ENCODE assay signal across 19 cellular contexts in genomic region chr11:12687740-12688139, GRCh38. TPM values are rescaled to one million over a fixed set of nuclear protein-coding genes. Genes with fewer than 3 reads are reported as not detected.
DNase-seq lines count a peak whose midpoint lies in the region; ATAC-seq, FAIRE-seq and TF ChIP-seq lines count a peak whose summit lies in the region.
"Had no signal": no experiment of that assay in that cellular context is flagged by ENCODE, and none has a peak within 500 bp of the region (broad histone marks: within the 10 kb centered on the region; RNA-seq: fewer than 3 reads in every experiment).

No MANE protein-coding gene starts in this region.

- H2AFZ ChIP-seq in keratinocyte (ENCODE audit: control insufficient read depth, low read length): no peak overlapping the region
- no peak overlapping the region for H2AFZ ChIP-seq in smooth muscle cell (ENCODE audit: low read depth)

- H3F3A ChIP-seq in smooth muscle cell (ENCODE audit: low read depth): peaks cover 37% of the 10 kb centered on the region

- H3K4me2 ChIP-seq in keratinocyte (ENCODE audit: control insufficient read depth, extremely low read depth, insufficient read depth, low read depth, low read length) (peak overlapping the region; percentile 65), smooth muscle cell (peak overlapping the region; percentile 84)

- FAIRE-seq in keratinocyte (lab: Jason Lieb, UNC): no peak

- CTCF ChIA-PET in CD8-positive, alpha-beta T cell (lab: Charles Lee): no interaction called here
- CTCF ChIA-PET in activated CD4-positive, alpha-beta T cell treated with anti-CD3 and anti-CD28 coated beads, Interleukin-2, amount 10 ng/mL, durations not matched to agents 7 days and 5 days (lab: Charles Lee): no interaction called here
- CTCF ChIA-PET in CD4-positive, alpha-beta memory T cell (lab: Charles Lee; ENCODE audit: partially characterized antibody): no interaction called here

- peak overlapping the region; percentile 6; the same call in 1 of the 2 replicates for H3K4me3 ChIP-seq in HUES64 (ENCODE audit: low read length)
- H3K4me3 ChIP-seq in keratinocyte (ENCODE audit: control insufficient read depth in 2 of 3, extremely low read depth in 1 of 3, insufficient read depth in 2 of 3, low read depth in 1 of 3, low read length in 3 of 3): no peak overlapping the region
- H3K4me3 ChIP-seq in smooth muscle cell: no peak overlapping the region
- no peak overlapping the region for H3K4me3 ChIP-seq in CD8-positive, alpha-beta T cell (ENCODE audit: low read depth, low read length)
- H3K4me3 ChIP-seq in CD4-positive, alpha-beta memory T cell (ENCODE audit: low read length in 2 of 2): no peak overlapping the region
- H3K4me3 ChIP-seq: mucosa of descending colon, ovary, stomach had no signal

- peaks cover 95% of the 10 kb centered on the region for H3K4me1 Mint-ChIP-seq in chondrocyte (ENCODE audit: low read depth)
- no peaks in the 10 kb centered on the region for H3K4me1 Mint-ChIP-seq in CD8-positive, alpha-beta T cell (ENCODE audit: low read depth)
- no peaks in the 10 kb centered on the region for H3K4me1 Mint-ChIP-seq in activated CD4-positive, alpha-beta T cell treated with anti-CD3 and anti-CD28 coated beads, Interleukin-2, amount 10 ng/mL, durations not matched to agents 7 days and 5 days
- no peaks in the 10 kb centered on the region for H3K4me1 Mint-ChIP-seq in CD4-positive, alpha-beta memory T cell
- H3K4me1 Mint-ChIP-seq: activated B cell treated with CpG ODN at 0.5 μM for 24 hours, T-cell had no signal

- no peak overlapping the region for H3K4me3 Mint-ChIP-seq in chondrocyte (ENCODE audit: unreplicated experiment)
- H3K4me3 Mint-ChIP-seq in CD8-positive, alpha-beta T cell: no peak overlapping the region
- no peak overlapping the region for H3K4me3 Mint-ChIP-seq in activated CD4-positive, alpha-beta T cell treated with anti-CD3 and anti-CD28 coated beads, Interleukin-2, amount 10 ng/mL, durations not matched to agents 7 days and 5 days
- no peak overlapping the region for H3K4me3 Mint-ChIP-seq in CD4-positive, alpha-beta memory T cell
- H3K4me3 Mint-ChIP-seq: activated B cell treated with CpG ODN at 0.5 μM for 24 hours, T-cell had no signal

- no peak for ATAC-seq in CD8-positive, alpha-beta T cell
- ATAC-seq: mucosa of descending colon, T-cell had no signal

- DNase-seq in chondrocyte (ENCODE audit: low spot score) (no peak), keratinocyte (ENCODE audit: low read depth, low spot score) (no peak), smooth muscle cell (lab: John Stamatoyannopoulos, UW; ENCODE audit: unreplicated experiment) (no peak)
- DNase-seq in CD8-positive, alpha-beta T cell: no peak
- no peak for DNase-seq in activated CD4-positive, alpha-beta T cell treated with anti-CD3 and anti-CD28 coated beads, Interleukin-2, amount 10 ng/mL, durations not matched to agents 7 days and 5 days
- DNase-seq in CD4-positive, alpha-beta memory T cell: no peak
- DNase-seq: activated B cell treated with CpG ODN at 0.5 μM for 24 hours, activated gamma-delta T cell, aorta, dermis blood vessel endothelial cell, mucosa of descending colon, NCI-H146, NCI-H526, ovary, stomach, T-cell had no signal

- TF ChIP-seq CTCF in chondrocyte (IDR thresholded peaks at IDR 0.05): no peak
- TF ChIP-seq CTCF in keratinocyte (optimal IDR thresholded peaks at IDR 0.05 in 1 of 3, IDR thresholded peaks at IDR 0.05 in 1 of 3, conservative IDR thresholded peaks at IDR 0.05 in 1 of 3; ENCODE audit: extremely low read depth in 1 of 3, insufficient read depth in 2 of 3, low read length in 3 of 3): no peak
- no peak for TF ChIP-seq CTCF in smooth muscle cell (IDR thresholded peaks at IDR 0.05; ENCODE audit: borderline replicate concordance, insufficient read depth, poor library complexity, severe bottlenecking)
- TF ChIP-seq CTCF in CD8-positive, alpha-beta T cell (IDR thresholded peaks at IDR 0.05): no peak

- H3K79me2 ChIP-seq in keratinocyte (ENCODE audit: control insufficient read depth, insufficient read depth, low read length): peaks cover 100% of the 10 kb centered on the region
- peaks cover 95% of the 10 kb centered on the region for H3K79me2 ChIP-seq in smooth muscle cell (ENCODE audit: low read depth)

- no peaks in the 10 kb centered on the region for H3K9me3 Mint-ChIP-seq in chondrocyte (ENCODE audit: low read depth)
- no peaks in the 10 kb centered on the region for H3K9me3 Mint-ChIP-seq in CD8-positive, alpha-beta T cell
- no peaks in the 10 kb centered on the region for H3K9me3 Mint-ChIP-seq in activated CD4-positive, alpha-beta T cell treated with anti-CD3 and anti-CD28 coated beads, Interleukin-2, amount 10 ng/mL, durations not matched to agents 7 days and 5 days
- H3K9me3 Mint-ChIP-seq in CD4-positive, alpha-beta memory T cell: no peaks in the 10 kb centered on the region
- H3K9me3 Mint-ChIP-seq: T-cell had no signal

- peaks cover 31% of the 10 kb centered on the region; the same call in 1 of the 2 replicates for H3K27me3 ChIP-seq in HUES64 (ENCODE audit: insufficient read depth, low read length)
- no peaks in the 10 kb centered on the region for H3K27me3 ChIP-seq in keratinocyte (ENCODE audit: control insufficient read depth, extremely low read depth, insufficient read depth, low read length)
- H3K27me3 ChIP-seq in smooth muscle cell (ENCODE audit: low read depth): no peaks in the 10 kb centered on the region
- peaks cover 6% of the 10 kb centered on the region for H3K27me3 ChIP-seq in CD8-positive, alpha-beta T cell (ENCODE audit: insufficient read depth, low read length)
- H3K27me3 ChIP-seq in CD4-positive, alpha-beta memory T cell (ENCODE audit: insufficient read depth, low read length): no peaks in the 10 kb centered on the region
- H3K27me3 ChIP-seq: ovary, stomach had no signal

- H3K9me1 ChIP-seq in keratinocyte (ENCODE audit: control insufficient read depth, extremely low read depth, insufficient read depth, low read length): peaks cover 2% of the 10 kb centered on the region

- 29% methylated on average over 3 of the region's 3 CpGs for WGBS in HUES64
- 18% methylated on average over 3 of the region's 3 CpGs for WGBS in smooth muscle cell (ENCODE audit: low lambda C conversion rate)

- H3K4me1 ChIP-seq in HUES64 (ENCODE audit: insufficient read depth, low read length) (peaks cover 91% of the 10 kb centered on the region), keratinocyte (ENCODE audit: control insufficient read depth, extremely low read depth, insufficient read depth, low read length) (peaks cover 84% of the 10 kb centered on the region), smooth muscle cell (ENCODE audit: low read depth) (peaks cover 81% of the 10 kb centered on the region)
- no peaks in the 10 kb centered on the region for H3K4me1 ChIP-seq in CD8-positive, alpha-beta T cell (ENCODE audit: insufficient read depth, low read length)
- no peaks in the 10 kb centered on the region for H3K4me1 ChIP-seq in CD4-positive, alpha-beta memory T cell (ENCODE audit: insufficient read depth, low read length)

- no peaks in the 10 kb centered on the region for H3K27me3 Mint-ChIP-seq in chondrocyte (ENCODE audit: low read depth)
- H3K27me3 Mint-ChIP-seq in CD8-positive, alpha-beta T cell (ENCODE audit: low read depth): peaks cover 60% of the 10 kb centered on the region
- peaks cover 77% of the 10 kb centered on the region for H3K27me3 Mint-ChIP-seq in activated CD4-positive, alpha-beta T cell treated with anti-CD3 and anti-CD28 coated beads, Interleukin-2, amount 10 ng/mL, durations not matched to agents 7 days and 5 days
- peaks cover 22 to 52% of the 10 kb centered on the region in 2 donors for H3K27me3 Mint-ChIP-seq in CD4-positive, alpha-beta memory T cell

- H3K9ac ChIP-seq in HUES64 (ENCODE audit: low read depth, low read length) (no peak overlapping the region), keratinocyte (ENCODE audit: control insufficient read depth, extremely low read depth, insufficient read depth, low read length) (no peak overlapping the region), smooth muscle cell (ENCODE audit: low read depth) (no peak overlapping the region)

- POLR2A ChIA-PET in CD8-positive, alpha-beta T cell (lab: Charles Lee): no interaction called here
- POLR2A ChIA-PET in activated CD4-positive, alpha-beta T cell treated with anti-CD3 and anti-CD28 coated beads, Interleukin-2, amount 10 ng/mL, durations not matched to agents 7 days and 5 days (lab: Charles Lee): no interaction called here
- POLR2A ChIA-PET in CD4-positive, alpha-beta memory T cell (lab: Charles Lee; ENCODE audit: partially characterized antibody): no interaction called here

- dilution Hi-C loops in keratinocyte (cut with MboI; ENCODE audit: extremely low pct_ligation_motif_present, low sequenced_read_pairs): no loop called here

- H3K27ac ChIP-seq in HUES64 (ENCODE audit: low read depth, low read length): no peak overlapping the region; the same call in 1 of the 2 replicates
- H3K27ac ChIP-seq in keratinocyte (ENCODE audit: control insufficient read depth, insufficient read depth, low read length): no peak overlapping the region
- H3K27ac ChIP-seq in smooth muscle cell (ENCODE audit: low read depth): peak overlapping the region; percentile 99
- no peak overlapping the region for H3K27ac ChIP-seq in CD8-positive, alpha-beta T cell (ENCODE audit: low read depth, low read length)
- H3K27ac ChIP-seq in CD4-positive, alpha-beta memory T cell (ENCODE audit: low read depth, low read length): no peak overlapping the region
- H3K27ac ChIP-seq: C4-2B, HL-60, ovary had no signal

- H3K36me3 ChIP-seq in HUES64 (ENCODE audit: insufficient read depth, low read length) (no peaks in the 10 kb centered on the region), keratinocyte (ENCODE audit: control insufficient read depth in 2 of 2, extremely low read depth in 1 of 2, insufficient read depth in 2 of 2, low read length in 2 of 2) (peaks cover 0 to under 1% of the 10 kb centered on the region in 2 experiments), smooth muscle cell (ENCODE audit: low read depth) (no peaks in the 10 kb centered on the region)
- H3K36me3 ChIP-seq in CD8-positive, alpha-beta T cell (ENCODE audit: insufficient read depth, low read length): no peaks in the 10 kb centered on the region
- no peaks in the 10 kb centered on the region for H3K36me3 ChIP-seq in CD4-positive, alpha-beta memory T cell (ENCODE audit: insufficient read depth, low read length)
- H3K36me3 ChIP-seq: ovary, stomach had no signal

- H3K36me3 Mint-ChIP-seq in chondrocyte (ENCODE audit: low read depth): peaks cover 1% of the 10 kb centered on the region
- H3K36me3 Mint-ChIP-seq in CD8-positive, alpha-beta T cell: no peaks in the 10 kb centered on the region
- no peaks in the 10 kb centered on the region for H3K36me3 Mint-ChIP-seq in activated CD4-positive, alpha-beta T cell treated with anti-CD3 and anti-CD28 coated beads, Interleukin-2, amount 10 ng/mL, durations not matched to agents 7 days and 5 days (ENCODE audit: low read depth)
- H3K36me3 Mint-ChIP-seq in CD4-positive, alpha-beta memory T cell: no peaks in the 10 kb centered on the region
- H3K36me3 Mint-ChIP-seq: T-cell had no signal

- intact Hi-C loops in CD8-positive, alpha-beta T cell (cut with DNase I, micrococcal nuclease): no loop called here
- intact Hi-C loops in CD4-positive, alpha-beta memory T cell (cut with micrococcal nuclease): no loop called here

- no peaks in the 10 kb centered on the region for H3K9me3 ChIP-seq in HUES64 (ENCODE audit: insufficient read depth, low read depth, low read length)
- H3K9me3 ChIP-seq in keratinocyte (ENCODE audit: control insufficient read depth, low read depth, low read length): no peaks in the 10 kb centered on the region
- H3K9me3 ChIP-seq in smooth muscle cell (replicated peaks; ENCODE audit: low read depth): no peaks in the 10 kb centered on the region
- no peaks in the 10 kb centered on the region for H3K9me3 ChIP-seq in CD8-positive, alpha-beta T cell (ENCODE audit: low read length)
- H3K9me3 ChIP-seq in CD4-positive, alpha-beta memory T cell (ENCODE audit: control insufficient read depth in 1 of 2, low read length in 2 of 2): no peaks in the 10 kb centered on the region
- H3K9me3 ChIP-seq: mucosa of descending colon, ovary, stomach had no signal

- H4K20me1 ChIP-seq in keratinocyte (ENCODE audit: control insufficient read depth, extremely low read depth, insufficient read depth, low read length) (peaks cover 3% of the 10 kb centered on the region), smooth muscle cell (ENCODE audit: low read depth) (peaks cover 18% of the 10 kb centered on the region)

- H3K27ac Mint-ChIP-seq in chondrocyte (ENCODE audit: unreplicated experiment): peak overlapping the region; percentile 53
- no peak overlapping the region for H3K27ac Mint-ChIP-seq in CD8-positive, alpha-beta T cell
- H3K27ac Mint-ChIP-seq in activated CD4-positive, alpha-beta T cell treated with anti-CD3 and anti-CD28 coated beads, Interleukin-2, amount 10 ng/mL, durations not matched to agents 7 days and 5 days: no peak overlapping the region
- H3K27ac Mint-ChIP-seq in CD4-positive, alpha-beta memory T cell: no peak overlapping the region
- H3K27ac Mint-ChIP-seq: activated B cell treated with CpG ODN at 0.5 μM for 24 hours, T-cell had no signal

RNA-seq across cellular contexts. Expression of gene TEAD1, which starts 13.5 kb away (rescaled TPM):
- 49.4 TPM for polyA plus RNA-seq in HUES64 (2013, experiment 1 of 2)
- polyA plus RNA-seq in HUES64 (2013, experiment 2 of 2): 51.8 TPM
- total RNA-seq in chondrocyte: 128 to 137 TPM (median 135 TPM) in 3 replicates
- polyA plus RNA-seq in keratinocyte: 18.7 to 33.6 TPM (median 32.7 TPM) in 3 replicates
- 18.1 TPM for polyA plus RNA-seq in keratinocyte (2011; ENCODE audit: low read depth)
- polyA plus RNA-seq in keratinocyte (2011; cell fraction: cytosol; rRNA removed): 21.7 and 32.2 TPM in 2 replicates
- 37.7 and 43.0 TPM in 2 replicates for polyA plus RNA-seq in keratinocyte (2011; cell fraction: nucleus; rRNA removed)
- polyA plus RNA-seq in keratinocyte (2012; ENCODE audit: low replicate concordance): 16.2 and 37.8 TPM in 2 replicates
- 36.9 to 96.2 TPM (median 41.3 TPM) in 3 replicates for polyA minus RNA-seq in keratinocyte
- 44.3 TPM for polyA minus RNA-seq in keratinocyte (2011; cell fraction: cytosol; rRNA and poly(A)+ RNA removed)
- polyA minus RNA-seq in keratinocyte (2011; cell fraction: nucleus; rRNA and poly(A)+ RNA removed): 49.3 and 96.6 TPM in 2 replicates
- total RNA-seq in smooth muscle cell: 181 and 191 TPM in 2 replicates
- 63.0 and 66.9 TPM in 2 replicates for polyA plus RNA-seq in smooth muscle cell
- total RNA-seq in CD8-positive, alpha-beta T cell: not detected
- total RNA-seq in activated CD4-positive, alpha-beta T cell treated with anti-CD3 and anti-CD28 coated beads, Interleukin-2, amount 10 ng/mL, durations not matched to agents 7 days and 5 days: under 1 TPM; 0.12 to 0.15 TPM
- 1 to 10 TPM in 1 of 2 experiments, under 1 TPM in 1; 0.52 to 1.1 TPM for total RNA-seq in CD4-positive, alpha-beta memory T cell
- under 1 TPM in 1 of 2 donors, not detected in 1; 0.15 TPM for polyA plus RNA-seq in CD4-positive, alpha-beta memory T cell

Comparison
In these comparisons a context has a peak if more than half of its experiments do, and no peak if none do; other contexts are left out.
1. RNA of gene TEAD1, which starts 13.5 kb away (total RNA-seq): 181 to 191 TPM in smooth muscle cell and 128 to 137 TPM in chondrocyte; 0.52 to 1.1 TPM in CD4-positive, alpha-beta memory T cell, not detected in CD8-positive, alpha-beta T cell and 0.12 to 0.15 TPM in activated CD4-positive, alpha-beta T cell treated with anti-CD3 and anti-CD28 coated beads, Interleukin-2, amount 10 ng/mL, durations not matched to agents 7 days and 5 days; every median in the first group is over 10 times any median in the second.